In genomic region chr18:2706903-2707302, GRCh38 we compare ENCODE assay signal across 11 cellular contexts. TPM values are rescaled to one million over a fixed set of nuclear protein-coding genes. Genes with fewer than 3 reads are reported as not detected.
A peak's percentile ranks its signal among the peaks of the same experiment; 100 is the strongest.
DNase-seq lines count a peak whose midpoint lies in the region; ATAC-seq and TF ChIP-seq lines count a peak whose summit lies in the region.
"Had no signal": no experiment of that assay in that cellular context is flagged by ENCODE, and none has a peak within 500 bp of the region (broad histone marks: within the 10 kb centered on the region; RNA-seq: fewer than 3 reads in every experiment).

No MANE protein-coding gene starts in this region.

- POLR2A ChIA-PET in activated B cell treated with CpG ODN at 0.5 μM for 24 hours (lab: Charles Lee) = no interaction called here

- H3K27ac Mint-ChIP-seq in IgD-negative memory B cell = peak overlapping the region in 2 of 3 donors; percentile 81 to 91
- peak overlapping the region; percentile 84 for H3K27ac Mint-ChIP-seq in activated B cell treated with CpG ODN at 0.5 μM for 24 hours
- H3K27ac Mint-ChIP-seq in memory B cell = peak overlapping the region; percentile 29

- no peak for TF ChIP-seq POLR2A in GM18505 (IDR thresholded peaks at IDR 0.05; ENCODE audit: borderline replicate concordance, extremely low read depth, insufficient read depth, insufficient read length)

- H3K36me3 Mint-ChIP-seq in IgD-negative memory B cell (peaks cover 8% of the 10 kb centered on the region), activated B cell treated with CpG ODN at 0.5 μM for 24 hours (ENCODE audit: low read depth) (peaks cover 79% of the 10 kb centered on the region), memory B cell (peaks cover 48% of the 10 kb centered on the region)

- H3K4me1 Mint-ChIP-seq in IgD-negative memory B cell = peaks cover 4 to 13% (median 9%) of the 10 kb centered on the region in 3 donors
- peaks cover 10% of the 10 kb centered on the region for H3K4me1 Mint-ChIP-seq in activated B cell treated with CpG ODN at 0.5 μM for 24 hours
- H3K4me1 Mint-ChIP-seq in memory B cell = peaks cover 20% of the 10 kb centered on the region

- CTCF ChIA-PET in activated B cell treated with CpG ODN at 0.5 μM for 24 hours (lab: Charles Lee) = no interaction called here

- H3K27me3 Mint-ChIP-seq in IgD-negative memory B cell = no peaks in the 10 kb centered on the region
- H3K27me3 Mint-ChIP-seq in activated B cell treated with CpG ODN at 0.5 μM for 24 hours = no peaks in the 10 kb centered on the region
- H3K27me3 Mint-ChIP-seq in memory B cell = no peaks in the 10 kb centered on the region

- H3K4me3 Mint-ChIP-seq in IgD-negative memory B cell (no peak overlapping the region), activated B cell treated with CpG ODN at 0.5 μM for 24 hours (no peak overlapping the region), memory B cell (no peak overlapping the region)

- H3K9me3 Mint-ChIP-seq in IgD-negative memory B cell (no peaks in the 10 kb centered on the region), activated B cell treated with CpG ODN at 0.5 μM for 24 hours (no peaks in the 10 kb centered on the region), memory B cell (no peaks in the 10 kb centered on the region)

- TF ChIP-seq CTCF in activated B cell treated with CpG ODN at 0.5 μM for 24 hours (IDR thresholded peaks at IDR 0.05) = no peak

- peak; percentile 12 for DNase-seq in NCI-H82 (lab: John Stamatoyannopoulos, UW)
- no peak for DNase-seq in NCI-H82 treated with DMSO at 0.1 percent for 48 hours (lab: John Stamatoyannopoulos, UW; ENCODE audit: unreplicated experiment)
- DNase-seq in activated B cell treated with CpG ODN at 0.5 μM for 24 hours = no peak
- no peak for DNase-seq in memory B cell (ENCODE audit: low spot score in 2 of 2)
- no peak for DNase-seq in NCI-H2107 (lab: John Stamatoyannopoulos, UW)
- DNase-seq in Right ventricle myocardium inferior (ENCODE audit: missing footprints) = no peak
- DNase-seq: body of pancreas, DMS79 treated with DMSO at 0.1 percent for 48 hours, NCI-H446 treated with DMSO at 0.1 percent for 48 hours had no signal

- ATAC-seq in activated B cell treated with CpG ODN at 0.5 μM for 24 hours (ENCODE audit: low read depth) = peak; percentile 18
- no peak for ATAC-seq in memory B cell (ENCODE audit: low read depth)
- ATAC-seq in GM18505 (IDR thresholded peaks at IDR 0.05; ENCODE audit: unreplicated experiment) = no peak
- no peak for ATAC-seq in Right ventricle myocardium inferior
- ATAC-seq: body of pancreas had no signal

- intact Hi-C loops in activated B cell treated with CpG ODN at 0.5 μM for 24 hours (cut with micrococcal nuclease) = no loop called here
- intact Hi-C loops in Right ventricle myocardium inferior (cut with DNase I) = no loop called here

RNA-seq across cellular contexts. Expression of gene SMCHD1, which starts 51.4 kb away (rescaled TPM):
- polyA plus RNA-seq in IgD-negative memory B cell = 54.0 TPM
- total RNA-seq in activated B cell treated with CpG ODN at 0.5 μM for 24 hours = 111 and 144 TPM in 2 replicates
- total RNA-seq in Right ventricle myocardium inferior = 25.2 TPM

Comparison
In these comparisons a context has a peak if more than half of its experiments do, and no peak if none do; other contexts are left out.
1. H3K27ac Mint-ChIP-seq: peak in every context shown above with its lines; median percentile 86 in IgD-negative memory B cell; 84 in activated B cell treated with CpG ODN at 0.5 μM for 24 hours; 29 in memory B cell.